ENCODE assay signal across 9 cellular contexts in genomic region chr20:56247954-56248782, GRCh38. TPM values are rescaled to one million over a fixed set of nuclear protein-coding genes. Genes with fewer than 3 reads are reported as not detected.
DNase-seq lines count a peak whose midpoint lies in the region; FAIRE-seq and TF ChIP-seq lines count a peak whose summit lies in the region.
"Had no signal": no experiment of that assay in that cellular context is flagged by ENCODE, and none has a peak within 500 bp of the region (broad histone marks: within the 10 kb centered on the region; RNA-seq: fewer than 3 reads in every experiment).

TSS of gene MC3R (plus strand) at chr20:56248732. CDS start at chr20:56248844, 112 bp downstream.

- no peak within 1 kb of the TSS for H3K4me3 Mint-ChIP-seq in HFFc6
- no peak within 1 kb of the TSS for H3K4me3 Mint-ChIP-seq in activated CD4-positive, alpha-beta T cell treated with anti-CD3 and anti-CD28 coated beads, Interleukin-2, amount 10 ng/mL, durations not matched to agents 7 days and 5 days
- H3K4me3 Mint-ChIP-seq in neural crest cell: no peak within 1 kb of the TSS
- H3K4me3 Mint-ChIP-seq: activated naive CD8-positive, alpha-beta T cell had no signal

- TF ChIP-seq POLR2A in endothelial cell of umbilical vein (IDR thresholded peaks at IDR 0.05; ENCODE audit: low read depth, low read length) (no peak), suprapubic skin (IDR thresholded peaks at IDR 0.05) (no peak)

- H3K36me3 ChIP-seq in endothelial cell of umbilical vein (ENCODE audit: control insufficient read depth in 2 of 2, extremely low read depth in 1 of 2, insufficient read depth in 2 of 2, low read length in 2 of 2): no peaks in the 10 kb centered on the region
- no peaks in the 10 kb centered on the region for H3K36me3 ChIP-seq in suprapubic skin

- H3K4me1 Mint-ChIP-seq in HFFc6 (ENCODE audit: low read depth): no peaks in the 10 kb centered on the region
- no peaks in the 10 kb centered on the region for H3K4me1 Mint-ChIP-seq in activated CD4-positive, alpha-beta T cell treated with anti-CD3 and anti-CD28 coated beads, Interleukin-2, amount 10 ng/mL, durations not matched to agents 7 days and 5 days
- H3K4me1 Mint-ChIP-seq in neural crest cell: no peaks in the 10 kb centered on the region

- no peaks in the 10 kb centered on the region for H3K4me1 ChIP-seq in endothelial cell of umbilical vein (ENCODE audit: control insufficient read depth, extremely low read depth, insufficient read depth, low read length)
- H3K4me1 ChIP-seq in suprapubic skin: no peaks in the 10 kb centered on the region

- no peaks in the 10 kb centered on the region for H4K20me1 ChIP-seq in endothelial cell of umbilical vein (replicated peaks; ENCODE audit: control insufficient read depth, extremely low read depth, insufficient read depth, low read length)

- 20% methylated on average over 9 of the region's 9 CpGs for WGBS in suprapubic skin

- no peak within 1 kb of the TSS for H2AFZ ChIP-seq in endothelial cell of umbilical vein (ENCODE audit: low read depth, low read length)

- no peak within 1 kb of the TSS for H3K9ac ChIP-seq in endothelial cell of umbilical vein (replicated peaks; ENCODE audit: extremely low read depth, insufficient read depth, low read length)

- H3K27me3 Mint-ChIP-seq in HFFc6 (ENCODE audit: insufficient read depth): peaks cover 9% of the 10 kb centered on the region
- peaks cover 15% of the 10 kb centered on the region for H3K27me3 Mint-ChIP-seq in activated CD4-positive, alpha-beta T cell treated with anti-CD3 and anti-CD28 coated beads, Interleukin-2, amount 10 ng/mL, durations not matched to agents 7 days and 5 days
- H3K27me3 Mint-ChIP-seq in neural crest cell (ENCODE audit: low read depth): peaks cover 22% of the 10 kb centered on the region

- H3K36me3 Mint-ChIP-seq in HFFc6 (ENCODE audit: low read depth): no peaks in the 10 kb centered on the region
- no peaks in the 10 kb centered on the region for H3K36me3 Mint-ChIP-seq in activated CD4-positive, alpha-beta T cell treated with anti-CD3 and anti-CD28 coated beads, Interleukin-2, amount 10 ng/mL, durations not matched to agents 7 days and 5 days (ENCODE audit: low read depth)
- peaks cover 2% of the 10 kb centered on the region for H3K36me3 Mint-ChIP-seq in neural crest cell (ENCODE audit: low read depth)
- H3K36me3 Mint-ChIP-seq: activated naive CD8-positive, alpha-beta T cell had no signal

- dilution Hi-C loops in endothelial cell of umbilical vein (cut with MboI; ENCODE audit: extremely low pct_ligation_motif_present, low sequenced_read_pairs): no loop called here

- no peaks in the 10 kb centered on the region for H3K79me2 ChIP-seq in endothelial cell of umbilical vein (ENCODE audit: control insufficient read depth, insufficient read depth, low read length)

- H3K9me3 ChIP-seq in endothelial cell of umbilical vein (replicated peaks; ENCODE audit: control insufficient read depth, insufficient read depth, low read length) (peaks cover 2% of the 10 kb centered on the region), suprapubic skin (no peaks in the 10 kb centered on the region)

- TF ChIP-seq EP300 in suprapubic skin (IDR thresholded peaks at IDR 0.05): no peak

- CTCF ChIA-PET in activated CD4-positive, alpha-beta T cell treated with anti-CD3 and anti-CD28 coated beads, Interleukin-2, amount 10 ng/mL, durations not matched to agents 7 days and 5 days (lab: Charles Lee): interaction anchor here (0.7 kb wide), 1 partner anchor 21 kb away, joined by 3 read pairs; no protein-coding TSS in a partner anchor
- CTCF ChIA-PET in endothelial cell of umbilical vein (lab: Charles Lee): interaction anchor here (0.6 to 1.2 kb wide), 4 partner anchors 95 to 1568 kb away, joined by 3 to 5 read pairs (median 5); no protein-coding TSS in a partner anchor

- DNase-seq in NCI-H2029 treated with DMSO at 0.1 percent for 48 hours (lab: John Stamatoyannopoulos, UW) (peak; percentile 1), NCI-H2029 (lab: John Stamatoyannopoulos, UW) (no peak), HFFc6 (peak; percentile 29), NCI-H2171 treated with DMSO at 0.1 percent for 48 hours (lab: John Stamatoyannopoulos, UW) (peak; percentile 33), endothelial cell of umbilical vein (ENCODE audit: low read depth, low spot score) (peak; percentile 2), neural crest cell (ENCODE audit: low read depth, low spot score) (peak; percentile 16), suprapubic skin (ENCODE audit: low spot score in 2 of 2) (no peak)
- peak; percentile 52 for DNase-seq in activated CD4-positive, alpha-beta T cell treated with anti-CD3 and anti-CD28 coated beads, Interleukin-2, amount 10 ng/mL, durations not matched to agents 7 days and 5 days

- peak; percentile 81 for TF ChIP-seq CTCF in HFFc6 (IDR thresholded peaks at IDR 0.05)
- TF ChIP-seq CTCF in endothelial cell of umbilical vein (IDR thresholded peaks at IDR 0.05; ENCODE audit: extremely low read depth in 1 of 2, insufficient read depth in 1 of 2, low read depth in 1 of 2, low read length in 2 of 2): peak; percentile 33 to 61
- peak; percentile 65 for TF ChIP-seq CTCF in neural crest cell (conservative IDR thresholded peaks at IDR 0.05)
- peak in 1 of 2 donors; percentile 73 for TF ChIP-seq CTCF in suprapubic skin (IDR thresholded peaks at IDR 0.05)

- H3K4me2 ChIP-seq in endothelial cell of umbilical vein (ENCODE audit: insufficient read depth, low read length): no peak within 1 kb of the TSS

- intact Hi-C loops in endothelial cell of umbilical vein (cut with micrococcal nuclease): loop anchor here (5.0 kb wide), 1 partner anchor 1581 kb away; no protein-coding TSS in a partner anchor

- no peak within 1 kb of the TSS for H3K4me3 ChIP-seq in endothelial cell of umbilical vein (replicated peaks in 1 of 3; ENCODE audit: insufficient read depth in 1 of 3, low read depth in 1 of 3, low read length in 3 of 3)
- H3K4me3 ChIP-seq in suprapubic skin: no peak within 1 kb of the TSS

- H3K9me1 ChIP-seq in endothelial cell of umbilical vein (replicated peaks; ENCODE audit: control insufficient read depth, extremely low read depth, insufficient read depth, low read length): no peaks in the 10 kb centered on the region

- H3K27ac ChIP-seq in endothelial cell of umbilical vein (ENCODE audit: insufficient read depth, low read depth, low read length) (no peak within 1 kb of the TSS), suprapubic skin (no peak within 1 kb of the TSS)

- H3K27me3 ChIP-seq in endothelial cell of umbilical vein (ENCODE audit: control insufficient read depth in 2 of 2, insufficient read depth in 2 of 2, low read length in 2 of 2) (no peaks in the 10 kb centered on the region), suprapubic skin (peaks cover 55% of the 10 kb centered on the region)

- FAIRE-seq in endothelial cell of umbilical vein (lab: Jason Lieb, UNC): no peak

- H3K9me3 Mint-ChIP-seq in HFFc6 (no peaks in the 10 kb centered on the region; the same call in 1 of the 2 replicates), neural crest cell (peaks cover 16% of the 10 kb centered on the region)
- no peaks in the 10 kb centered on the region for H3K9me3 Mint-ChIP-seq in activated CD4-positive, alpha-beta T cell treated with anti-CD3 and anti-CD28 coated beads, Interleukin-2, amount 10 ng/mL, durations not matched to agents 7 days and 5 days

- H3K27ac Mint-ChIP-seq in HFFc6: no peak within 1 kb of the TSS
- no peak within 1 kb of the TSS for H3K27ac Mint-ChIP-seq in activated CD4-positive, alpha-beta T cell treated with anti-CD3 and anti-CD28 coated beads, Interleukin-2, amount 10 ng/mL, durations not matched to agents 7 days and 5 days
- H3K27ac Mint-ChIP-seq in neural crest cell (ENCODE audit: unreplicated experiment): no peak within 1 kb of the TSS
- H3K27ac Mint-ChIP-seq: activated naive CD8-positive, alpha-beta T cell had no signal

- POLR2A ChIA-PET in activated CD4-positive, alpha-beta T cell treated with anti-CD3 and anti-CD28 coated beads, Interleukin-2, amount 10 ng/mL, durations not matched to agents 7 days and 5 days (lab: Charles Lee): no interaction called here
- POLR2A ChIA-PET in endothelial cell of umbilical vein (lab: Charles Lee): no interaction called here

- no TSS peak for BruUV-seq in endothelial cell of umbilical vein (replicated peaks; lab: Mats Ljungman, UMichigan)

TF ChIP-seq in endothelial cell of umbilical vein, 7 proteins besides CTCF, POLR2A, EP300 and RAD21:
- no peak for TF ChIP-seq POLR2AphosphoS5 (IDR thresholded peaks at IDR 0.05; ENCODE audit: insufficient read depth, low read depth, low read length)

RNA-seq across cellular contexts. Expression of gene MC3R, which starts in this region (rescaled TPM):
- not detected for total RNA-seq in HFFc6 (2021; fragmentation: NEBNext Ultra II Directional; extraction: Animal tissue kit (Norgen Biotek cat#: 25700))
- total RNA-seq in activated CD4-positive, alpha-beta T cell treated with anti-CD3 and anti-CD28 coated beads, Interleukin-2, amount 10 ng/mL, durations not matched to agents 7 days and 5 days: not detected
- total RNA-seq in endothelial cell of umbilical vein: not detected in 2 replicates
- polyA plus RNA-seq in endothelial cell of umbilical vein: not detected in 2 replicates
- not detected in 2 replicates for polyA plus RNA-seq in endothelial cell of umbilical vein (2011; cell fraction: cytosol; rRNA removed)
- polyA plus RNA-seq in endothelial cell of umbilical vein (2011; cell fraction: nucleus; rRNA removed): not detected in 2 replicates
- not detected in 2 replicates for polyA plus RNA-seq in endothelial cell of umbilical vein (2012)
- polyA minus RNA-seq in endothelial cell of umbilical vein: not detected in 2 replicates
- polyA minus RNA-seq in endothelial cell of umbilical vein (2011; cell fraction: cytosol; rRNA and poly(A)+ RNA removed): not detected
- not detected in 2 replicates for polyA minus RNA-seq in endothelial cell of umbilical vein (2011; cell fraction: nucleus; rRNA and poly(A)+ RNA removed)
- total RNA-seq in neural crest cell: not detected in 2 replicates
- not detected for total RNA-seq in suprapubic skin

Comparison
In these comparisons a context has a peak if more than half of its experiments do, and no peak if none do; other contexts are left out.
1. DNase-seq: peak in NCI-H2029 treated with DMSO at 0.1 percent for 48 hours (single experiment) and NCI-H2171 treated with DMSO at 0.1 percent for 48 hours (single experiment); none in NCI-H2029 (single experiment) and suprapubic skin (0 of 2).
2. Peak in DNase-seq in HFFc6; RNA of the gene not detected or under 1 TPM.
3. Peak in DNase-seq in activated CD4-positive, alpha-beta T cell treated with anti-CD3 and anti-CD28 coated beads, Interleukin-2, amount 10 ng/mL, durations not matched to agents 7 days and 5 days; RNA of the gene not detected or under 1 TPM.
4. Peak in DNase-seq in endothelial cell of umbilical vein; RNA of the gene not detected or under 1 TPM.
5. Peak in DNase-seq in neural crest cell; RNA of the gene not detected or under 1 TPM.